ENCODE assay signal across 1 cellular context in the genomic region with DNA sequence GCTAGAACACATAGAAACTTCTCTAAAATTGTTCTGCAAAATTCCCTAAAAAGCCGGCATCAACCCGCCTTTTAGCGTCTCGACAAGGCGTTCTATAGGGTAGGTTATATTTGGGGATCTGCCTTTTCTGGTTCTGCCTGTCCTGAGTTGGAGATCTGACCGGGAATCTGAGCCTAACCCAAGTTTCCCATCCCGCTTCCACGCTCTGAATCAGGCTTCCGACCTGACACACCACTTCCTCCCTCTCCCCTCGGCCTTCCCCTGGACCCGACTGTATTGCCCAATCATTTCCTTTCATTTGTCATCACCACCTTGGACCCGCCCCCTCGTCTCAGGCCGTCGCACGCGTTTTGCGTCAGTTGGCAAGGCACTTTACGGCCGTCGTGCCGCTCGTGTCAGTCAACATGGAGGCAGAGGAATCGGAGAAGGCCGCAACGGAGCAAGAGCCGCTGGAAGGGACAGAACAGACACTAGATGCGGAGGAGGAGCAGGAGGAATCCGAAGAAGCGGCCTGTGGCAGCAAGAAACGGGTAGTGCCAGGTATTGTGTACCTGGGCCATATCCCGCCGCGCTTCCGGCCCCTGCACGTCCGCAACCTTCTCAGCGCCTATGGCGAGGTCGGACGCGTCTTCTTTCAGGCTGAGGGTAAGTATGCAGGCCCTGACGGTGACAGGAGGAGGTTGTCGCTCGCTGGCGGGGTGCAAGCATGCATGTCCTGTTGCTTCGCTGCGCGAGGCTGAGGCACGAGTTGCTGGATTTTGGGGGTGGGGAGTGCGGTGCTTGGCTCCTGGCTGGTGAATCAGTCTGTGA.
A peak's percentile ranks its signal among the peaks of the same experiment; 100 is the strongest.
TF ChIP-seq lines count a peak whose summit lies in the region.

A gene (plus strand): TSS at position 375 of the 810 bp plus-strand sequence. CDS start 30 bp downstream, at position 405.

TF ChIP-seq in K562, 482 proteins besides CTCF, POLR2A, EP300 and RAD21 (continued from another document and continues in another):
- TF ChIP-seq, protein P1, sequence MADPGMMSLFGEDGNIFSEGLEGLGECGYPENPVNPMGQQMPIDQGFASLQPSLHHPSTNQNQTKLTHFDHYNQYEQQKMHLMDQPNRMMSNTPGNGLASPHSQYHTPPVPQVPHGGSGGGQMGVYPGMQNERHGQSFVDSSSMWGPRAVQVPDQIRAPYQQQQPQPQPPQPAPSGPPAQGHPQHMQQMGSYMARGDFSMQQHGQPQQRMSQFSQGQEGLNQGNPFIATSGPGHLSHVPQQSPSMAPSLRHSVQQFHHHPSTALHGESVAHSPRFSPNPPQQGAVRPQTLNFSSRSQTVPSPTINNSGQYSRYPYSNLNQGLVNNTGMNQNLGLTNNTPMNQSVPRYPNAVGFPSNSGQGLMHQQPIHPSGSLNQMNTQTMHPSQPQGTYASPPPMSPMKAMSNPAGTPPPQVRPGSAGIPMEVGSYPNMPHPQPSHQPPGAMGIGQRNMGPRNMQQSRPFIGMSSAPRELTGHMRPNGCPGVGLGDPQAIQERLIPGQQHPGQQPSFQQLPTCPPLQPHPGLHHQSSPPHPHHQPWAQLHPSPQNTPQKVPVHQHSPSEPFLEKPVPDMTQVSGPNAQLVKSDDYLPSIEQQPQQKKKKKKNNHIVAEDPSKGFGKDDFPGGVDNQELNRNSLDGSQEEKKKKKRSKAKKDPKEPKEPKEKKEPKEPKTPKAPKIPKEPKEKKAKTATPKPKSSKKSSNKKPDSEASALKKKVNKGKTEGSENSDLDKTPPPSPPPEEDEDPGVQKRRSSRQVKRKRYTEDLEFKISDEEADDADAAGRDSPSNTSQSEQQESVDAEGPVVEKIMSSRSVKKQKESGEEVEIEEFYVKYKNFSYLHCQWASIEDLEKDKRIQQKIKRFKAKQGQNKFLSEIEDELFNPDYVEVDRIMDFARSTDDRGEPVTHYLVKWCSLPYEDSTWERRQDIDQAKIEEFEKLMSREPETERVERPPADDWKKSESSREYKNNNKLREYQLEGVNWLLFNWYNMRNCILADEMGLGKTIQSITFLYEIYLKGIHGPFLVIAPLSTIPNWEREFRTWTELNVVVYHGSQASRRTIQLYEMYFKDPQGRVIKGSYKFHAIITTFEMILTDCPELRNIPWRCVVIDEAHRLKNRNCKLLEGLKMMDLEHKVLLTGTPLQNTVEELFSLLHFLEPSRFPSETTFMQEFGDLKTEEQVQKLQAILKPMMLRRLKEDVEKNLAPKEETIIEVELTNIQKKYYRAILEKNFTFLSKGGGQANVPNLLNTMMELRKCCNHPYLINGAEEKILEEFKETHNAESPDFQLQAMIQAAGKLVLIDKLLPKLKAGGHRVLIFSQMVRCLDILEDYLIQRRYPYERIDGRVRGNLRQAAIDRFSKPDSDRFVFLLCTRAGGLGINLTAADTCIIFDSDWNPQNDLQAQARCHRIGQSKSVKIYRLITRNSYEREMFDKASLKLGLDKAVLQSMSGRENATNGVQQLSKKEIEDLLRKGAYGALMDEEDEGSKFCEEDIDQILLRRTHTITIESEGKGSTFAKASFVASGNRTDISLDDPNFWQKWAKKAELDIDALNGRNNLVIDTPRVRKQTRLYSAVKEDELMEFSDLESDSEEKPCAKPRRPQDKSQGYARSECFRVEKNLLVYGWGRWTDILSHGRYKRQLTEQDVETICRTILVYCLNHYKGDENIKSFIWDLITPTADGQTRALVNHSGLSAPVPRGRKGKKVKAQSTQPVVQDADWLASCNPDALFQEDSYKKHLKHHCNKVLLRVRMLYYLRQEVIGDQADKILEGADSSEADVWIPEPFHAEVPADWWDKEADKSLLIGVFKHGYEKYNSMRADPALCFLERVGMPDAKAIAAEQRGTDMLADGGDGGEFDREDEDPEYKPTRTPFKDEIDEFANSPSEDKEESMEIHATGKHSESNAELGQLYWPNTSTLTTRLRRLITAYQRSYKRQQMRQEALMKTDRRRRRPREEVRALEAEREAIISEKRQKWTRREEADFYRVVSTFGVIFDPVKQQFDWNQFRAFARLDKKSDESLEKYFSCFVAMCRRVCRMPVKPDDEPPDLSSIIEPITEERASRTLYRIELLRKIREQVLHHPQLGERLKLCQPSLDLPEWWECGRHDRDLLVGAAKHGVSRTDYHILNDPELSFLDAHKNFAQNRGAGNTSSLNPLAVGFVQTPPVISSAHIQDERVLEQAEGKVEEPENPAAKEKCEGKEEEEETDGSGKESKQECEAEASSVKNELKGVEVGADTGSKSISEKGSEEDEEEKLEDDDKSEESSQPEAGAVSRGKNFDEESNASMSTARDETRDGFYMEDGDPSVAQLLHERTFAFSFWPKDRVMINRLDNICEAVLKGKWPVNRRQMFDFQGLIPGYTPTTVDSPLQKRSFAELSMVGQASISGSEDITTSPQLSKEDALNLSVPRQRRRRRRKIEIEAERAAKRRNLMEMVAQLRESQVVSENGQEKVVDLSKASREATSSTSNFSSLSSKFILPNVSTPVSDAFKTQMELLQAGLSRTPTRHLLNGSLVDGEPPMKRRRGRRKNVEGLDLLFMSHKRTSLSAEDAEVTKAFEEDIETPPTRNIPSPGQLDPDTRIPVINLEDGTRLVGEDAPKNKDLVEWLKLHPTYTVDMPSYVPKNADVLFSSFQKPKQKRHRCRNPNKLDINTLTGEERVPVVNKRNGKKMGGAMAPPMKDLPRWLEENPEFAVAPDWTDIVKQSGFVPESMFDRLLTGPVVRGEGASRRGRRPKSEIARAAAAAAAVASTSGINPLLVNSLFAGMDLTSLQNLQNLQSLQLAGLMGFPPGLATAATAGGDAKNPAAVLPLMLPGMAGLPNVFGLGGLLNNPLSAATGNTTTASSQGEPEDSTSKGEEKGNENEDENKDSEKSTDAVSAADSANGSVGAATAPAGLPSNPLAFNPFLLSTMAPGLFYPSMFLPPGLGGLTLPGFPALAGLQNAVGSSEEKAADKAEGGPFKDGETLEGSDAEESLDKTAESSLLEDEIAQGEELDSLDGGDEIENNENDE (IDR thresholded peaks at IDR 0.05; ENCODE audit: low read depth, low read length), result peak; percentile 47
- TF ChIP-seq DMBX1 (CRISPR knock-in tag; IDR thresholded peaks at IDR 0.05; ENCODE audit: borderline replicate concordance), result no peak
- peak in 1 of 2 experiments; percentile 97; a peak in 2 of 4 replicates for TF ChIP-seq HDAC1 (IDR thresholded peaks at IDR 0.05)
- TF ChIP-seq ZNF12 (CRISPR knock-in tag; IDR thresholded peaks at IDR 0.05), result 0 out of 2 replicates have a peak, but pooled peaks have one; percentile 61
- no peak for TF ChIP-seq LARP7 (IDR thresholded peaks at IDR 0.05)
- peak in 1 of 2 experiments; percentile 88; a peak in 1 of 4 replicates for TF ChIP-seq RCOR1 (IDR thresholded peaks at IDR 0.05; ENCODE audit: borderline replicate concordance in 1 of 2, low read depth in 2 of 2, low read length in 2 of 2)
- TF ChIP-seq GATAD2A (IDR thresholded peaks at IDR 0.05), result no peak
- no peak for TF ChIP-seq IRF2 (CRISPR knock-in tag; IDR thresholded peaks at IDR 0.05)
- TF ChIP-seq CEBPG (CRISPR knock-in tag; IDR thresholded peaks at IDR 0.05), result peak; percentile 100
- peak; percentile 100 for TF ChIP-seq CEBPG (tag; conservative IDR thresholded peaks at IDR 0.05 in 1 of 2, IDR thresholded peaks at IDR 0.05 in 1 of 2)
- no peak for TF ChIP-seq SETDB1 (IDR thresholded peaks at IDR 0.05; ENCODE audit: low read length)
- no peak for TF ChIP-seq CBFA2T2 (conservative IDR thresholded peaks at IDR 0.05)
- TF ChIP-seq CBX3 (IDR thresholded peaks at IDR 0.05; ENCODE audit: borderline replicate concordance in 1 of 2, low read length in 2 of 2), result no peak
- peak; percentile 98 for TF ChIP-seq ZFX (CRISPR knock-in tag; IDR thresholded peaks at IDR 0.05)
- TF ChIP-seq, protein P2, sequence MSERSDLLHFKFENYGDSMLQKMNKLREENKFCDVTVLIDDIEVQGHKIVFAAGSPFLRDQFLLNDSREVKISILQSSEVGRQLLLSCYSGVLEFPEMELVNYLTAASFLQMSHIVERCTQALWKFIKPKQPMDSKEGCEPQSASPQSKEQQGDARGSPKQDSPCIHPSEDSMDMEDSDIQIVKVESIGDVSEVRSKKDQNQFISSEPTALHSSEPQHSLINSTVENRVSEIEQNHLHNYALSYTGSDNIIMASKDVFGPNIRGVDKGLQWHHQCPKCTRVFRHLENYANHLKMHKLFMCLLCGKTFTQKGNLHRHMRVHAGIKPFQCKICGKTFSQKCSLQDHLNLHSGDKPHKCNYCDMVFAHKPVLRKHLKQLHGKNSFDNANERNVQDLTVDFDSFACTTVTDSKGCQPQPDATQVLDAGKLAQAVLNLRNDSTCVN (CRISPR knock-in tag; IDR thresholded peaks at IDR 0.05), result no peak
- TF ChIP-seq, protein P3, sequence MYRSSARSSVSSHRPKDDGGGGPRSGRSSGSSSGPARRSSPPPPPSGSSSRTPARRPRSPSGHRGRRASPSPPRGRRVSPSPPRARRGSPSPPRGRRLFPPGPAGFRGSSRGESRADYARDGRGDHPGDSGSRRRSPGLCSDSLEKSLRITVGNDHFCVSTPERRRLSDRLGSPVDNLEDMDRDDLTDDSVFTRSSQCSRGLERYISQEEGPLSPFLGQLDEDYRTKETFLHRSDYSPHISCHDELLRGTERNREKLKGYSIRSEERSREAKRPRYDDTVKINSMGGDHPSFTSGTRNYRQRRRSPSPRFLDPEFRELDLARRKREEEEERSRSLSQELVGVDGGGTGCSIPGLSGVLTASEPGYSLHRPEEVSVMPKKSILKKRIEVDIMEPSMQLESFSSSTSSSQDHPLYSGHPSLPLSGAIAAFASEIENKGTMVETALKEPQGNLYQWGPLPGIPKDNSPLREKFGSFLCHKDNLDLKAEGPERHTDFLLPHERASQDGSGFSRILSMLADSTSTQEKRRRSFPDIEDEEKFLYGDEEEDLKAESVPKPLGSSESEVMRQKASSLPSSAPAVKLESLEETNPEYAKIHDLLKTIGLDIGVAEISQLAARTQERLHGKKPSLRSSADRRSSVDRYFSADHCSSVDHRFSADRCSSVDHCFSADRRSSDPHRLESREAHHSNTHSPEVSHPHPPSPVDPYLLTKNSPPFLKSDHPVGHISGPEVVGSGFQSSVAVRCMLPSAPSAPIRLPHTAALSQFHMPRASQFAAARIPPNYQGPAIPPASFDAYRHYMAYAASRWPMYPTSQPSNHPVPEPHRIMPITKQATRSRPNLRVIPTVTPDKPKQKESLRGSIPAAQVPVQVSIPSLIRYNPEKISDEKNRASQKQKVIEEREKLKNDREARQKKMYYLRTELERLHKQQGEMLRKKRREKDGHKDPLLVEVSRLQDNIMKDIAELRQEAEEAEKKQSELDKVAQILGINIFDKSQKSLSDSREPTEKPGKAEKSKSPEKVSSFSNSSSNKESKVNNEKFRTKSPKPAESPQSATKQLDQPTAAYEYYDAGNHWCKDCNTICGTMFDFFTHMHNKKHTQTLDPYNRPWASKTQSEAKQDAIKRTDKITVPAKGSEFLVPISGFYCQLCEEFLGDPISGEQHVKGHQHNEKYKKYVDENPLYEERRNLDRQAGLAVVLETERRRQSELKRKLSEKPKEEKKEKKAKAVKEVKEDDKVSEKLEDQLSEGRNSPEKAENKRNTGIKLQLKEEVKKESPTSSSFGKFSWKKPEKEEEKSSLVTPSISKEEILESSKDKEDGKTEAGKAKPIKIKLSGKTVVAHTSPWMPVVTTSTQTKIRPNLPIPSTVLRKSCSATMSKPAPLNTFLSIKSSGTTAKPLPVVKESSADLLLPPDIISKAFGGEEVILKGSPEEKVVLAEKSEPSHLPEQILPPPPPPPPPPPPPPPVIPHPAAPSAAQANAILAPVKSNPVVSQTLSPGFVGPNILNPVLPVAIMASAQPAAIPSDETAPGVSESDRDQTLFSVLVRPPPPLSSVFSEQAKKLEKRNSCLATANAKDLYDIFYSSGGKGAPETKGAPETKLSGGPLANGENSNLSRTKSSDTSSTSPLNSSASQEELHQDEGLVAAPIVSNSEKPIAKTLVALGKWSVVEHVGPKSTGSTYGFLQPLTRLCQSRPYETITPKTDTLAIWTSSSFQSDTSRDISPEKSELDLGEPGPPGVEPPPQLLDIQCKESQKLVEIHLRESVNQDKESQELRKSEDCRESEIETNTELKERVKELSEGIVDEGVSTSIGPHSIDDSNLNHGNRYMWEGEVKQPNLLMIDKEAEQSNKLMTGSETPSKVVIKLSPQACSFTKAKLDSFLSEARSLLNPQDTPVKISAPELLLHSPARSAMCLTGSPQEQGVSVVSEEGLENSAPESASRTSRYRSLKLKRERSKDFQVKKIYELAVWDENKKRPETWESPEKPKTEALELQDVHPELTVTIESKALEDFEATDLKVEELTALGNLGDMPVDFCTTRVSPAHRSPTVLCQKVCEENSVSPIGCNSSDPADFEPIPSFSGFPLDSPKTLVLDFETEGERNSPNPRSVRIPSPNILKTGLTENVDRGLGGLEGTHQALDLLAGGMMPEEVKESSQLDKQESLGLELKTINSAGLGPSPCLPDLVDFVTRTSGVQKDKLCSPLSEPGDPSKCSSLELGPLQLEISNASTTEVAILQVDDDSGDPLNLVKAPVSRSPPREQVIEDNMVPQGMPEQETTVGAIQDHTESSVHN (IDR thresholded peaks at IDR 0.05; ENCODE audit: borderline replicate concordance in 1 of 2, low read depth in 1 of 2), result peak in 1 of 2 experiments; percentile 80; a peak in 2 of 4 replicates
- TF ChIP-seq MAFK (IDR thresholded peaks at IDR 0.05; ENCODE audit: low read length), result peak; percentile 66
- TF ChIP-seq, protein P4, sequence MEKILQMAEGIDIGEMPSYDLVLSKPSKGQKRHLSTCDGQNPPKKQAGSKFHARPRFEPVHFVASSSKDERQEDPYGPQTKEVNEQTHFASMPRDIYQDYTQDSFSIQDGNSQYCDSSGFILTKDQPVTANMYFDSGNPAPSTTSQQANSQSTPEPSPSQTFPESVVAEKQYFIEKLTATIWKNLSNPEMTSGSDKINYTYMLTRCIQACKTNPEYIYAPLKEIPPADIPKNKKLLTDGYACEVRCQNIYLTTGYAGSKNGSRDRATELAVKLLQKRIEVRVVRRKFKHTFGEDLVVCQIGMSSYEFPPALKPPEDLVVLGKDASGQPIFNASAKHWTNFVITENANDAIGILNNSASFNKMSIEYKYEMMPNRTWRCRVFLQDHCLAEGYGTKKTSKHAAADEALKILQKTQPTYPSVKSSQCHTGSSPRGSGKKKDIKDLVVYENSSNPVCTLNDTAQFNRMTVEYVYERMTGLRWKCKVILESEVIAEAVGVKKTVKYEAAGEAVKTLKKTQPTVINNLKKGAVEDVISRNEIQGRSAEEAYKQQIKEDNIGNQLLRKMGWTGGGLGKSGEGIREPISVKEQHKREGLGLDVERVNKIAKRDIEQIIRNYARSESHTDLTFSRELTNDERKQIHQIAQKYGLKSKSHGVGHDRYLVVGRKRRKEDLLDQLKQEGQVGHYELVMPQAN (IDR thresholded peaks at IDR 0.05; ENCODE audit: borderline replicate concordance), result peak; percentile 94
- TF ChIP-seq MAFG (tag; conservative IDR thresholded peaks at IDR 0.05), result no peak
- TF ChIP-seq, protein P5, sequence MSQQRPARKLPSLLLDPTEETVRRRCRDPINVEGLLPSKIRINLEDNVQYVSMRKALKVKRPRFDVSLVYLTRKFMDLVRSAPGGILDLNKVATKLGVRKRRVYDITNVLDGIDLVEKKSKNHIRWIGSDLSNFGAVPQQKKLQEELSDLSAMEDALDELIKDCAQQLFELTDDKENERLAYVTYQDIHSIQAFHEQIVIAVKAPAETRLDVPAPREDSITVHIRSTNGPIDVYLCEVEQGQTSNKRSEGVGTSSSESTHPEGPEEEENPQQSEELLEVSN (IDR thresholded peaks at IDR 0.05; ENCODE audit: borderline replicate concordance in 1 of 2, extremely low read depth in 1 of 2, insufficient read depth in 1 of 2, insufficient read length in 1 of 2, low read depth in 1 of 2, low read length in 1 of 2, poor library complexity in 1 of 2, severe bottlenecking in 1 of 2), result no peak
- TF ChIP-seq, protein P6, sequence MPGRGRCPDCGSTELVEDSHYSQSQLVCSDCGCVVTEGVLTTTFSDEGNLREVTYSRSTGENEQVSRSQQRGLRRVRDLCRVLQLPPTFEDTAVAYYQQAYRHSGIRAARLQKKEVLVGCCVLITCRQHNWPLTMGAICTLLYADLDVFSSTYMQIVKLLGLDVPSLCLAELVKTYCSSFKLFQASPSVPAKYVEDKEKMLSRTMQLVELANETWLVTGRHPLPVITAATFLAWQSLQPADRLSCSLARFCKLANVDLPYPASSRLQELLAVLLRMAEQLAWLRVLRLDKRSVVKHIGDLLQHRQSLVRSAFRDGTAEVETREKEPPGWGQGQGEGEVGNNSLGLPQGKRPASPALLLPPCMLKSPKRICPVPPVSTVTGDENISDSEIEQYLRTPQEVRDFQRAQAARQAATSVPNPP (IDR thresholded peaks at IDR 0.05; ENCODE audit: borderline replicate concordance, insufficient read depth, insufficient read length), result no peak
- no peak for TF ChIP-seq CHCHD3 (CRISPR knock-in tag; IDR thresholded peaks at IDR 0.05)
- TF ChIP-seq ZNF77 (CRISPR knock-in tag; IDR thresholded peaks at IDR 0.05), result no peak
- no peak for TF ChIP-seq ADNP (tag; IDR thresholded peaks at IDR 0.05)
